17 cellular contexts compared by ENCODE assay signal in the genomic region with DNA sequence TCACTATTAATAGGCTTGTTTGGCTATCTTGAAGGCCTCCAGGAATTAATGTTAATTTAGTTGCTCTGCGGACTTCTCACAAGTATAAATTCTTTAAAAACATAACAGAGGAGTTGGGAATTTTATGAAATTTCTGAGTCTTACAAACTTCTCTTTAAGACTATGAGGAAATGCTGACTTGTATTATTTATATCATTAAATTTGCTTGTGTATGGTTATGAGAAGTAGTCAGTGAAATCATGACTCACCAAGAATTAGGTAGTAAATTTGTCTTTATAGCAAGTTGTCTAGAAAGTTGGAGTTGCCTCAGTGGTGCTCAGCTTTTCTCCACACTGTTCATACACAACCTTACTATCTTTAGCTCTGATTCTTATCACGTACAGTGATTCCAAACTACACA. TPM values are rescaled to one million over a fixed set of nuclear protein-coding genes. Genes with fewer than 3 reads are reported as not detected.
A peak's percentile ranks its signal among the peaks of the same experiment; 100 is the strongest.
DNase-seq lines count a peak whose midpoint lies in the region; ATAC-seq, FAIRE-seq and TF ChIP-seq lines count a peak whose summit lies in the region.
"Had no signal": no experiment of that assay in that cellular context is flagged by ENCODE, and none has a peak within 500 bp of the region (broad histone marks: within the 10 kb centered on the region; RNA-seq: fewer than 3 reads in every experiment).

No MANE protein-coding gene starts in this region.

- H3K4me1 ChIP-seq in HepG2 (ENCODE audit: insufficient read depth, low read length) = no peaks in the 10 kb centered on the region
- no peaks in the 10 kb centered on the region for H3K4me1 ChIP-seq in right lobe of liver
- H3K4me1 ChIP-seq in PC-3 (ENCODE audit: insufficient read depth, low read length) = peaks cover 23% of the 10 kb centered on the region

- no peaks in the 10 kb centered on the region for H3F3A ChIP-seq in PC-3 (ENCODE audit: low read length, unreplicated experiment)

- no peaks in the 10 kb centered on the region for H3K79me2 ChIP-seq in HepG2 (ENCODE audit: insufficient read depth, low read length)
- peaks cover 100% of the 10 kb centered on the region for H3K79me2 ChIP-seq in PC-3 (ENCODE audit: low read length)

- no peak overlapping the region for H3K27ac Mint-ChIP-seq in naive thymus-derived CD8-positive, alpha-beta T cell
- H3K27ac Mint-ChIP-seq: B cell; CD4-positive, alpha-beta T cell had no signal

- BruUV-seq in HepG2 (replicated peaks; lab: Mats Ljungman, UMichigan) = no TSS peak
- BruUV-seq in PC-3 (replicated peaks; lab: Mats Ljungman, UMichigan) = no TSS peak

- no peak overlapping the region for H3K27ac ChIP-seq in HepG2 (ENCODE audit: extremely low read length, insufficient read depth, low read length)
- H3K27ac ChIP-seq in right lobe of liver = no peak overlapping the region
- no peak overlapping the region for H3K27ac ChIP-seq in PC-3 (ENCODE audit: low read length)

- TF ChIP-seq CTCF in HepG2 (CRISPR knock-in tag; IDR thresholded peaks at IDR 0.05) (no peak), right lobe of liver (IDR thresholded peaks at IDR 0.05) (no peak), PC-3 (conservative IDR thresholded peaks at IDR 0.05; ENCODE audit: low read depth, low read length) (no peak), fibroblast of villous mesenchyme (IDR thresholded peaks at IDR 0.05; ENCODE audit: insufficient read depth, low read depth, low read length) (no peak)

- peaks cover 0 to 7% (median 0%) of the 10 kb centered on the region in 4 donors for H3K4me1 Mint-ChIP-seq in naive thymus-derived CD8-positive, alpha-beta T cell

- ATAC-seq in HepG2 = no peak
- ATAC-seq in right lobe of liver = no peak
- ATAC-seq in PC-3 = peak; percentile 53
- no peak for ATAC-seq in naive thymus-derived CD8-positive, alpha-beta T cell
- ATAC-seq in GM18868 (IDR thresholded peaks at IDR 0.05; ENCODE audit: unreplicated experiment) = no peak
- ATAC-seq: HCT116 had no signal

- intact Hi-C loops in HepG2 (cut with micrococcal nuclease; ENCODE audit: unreplicated experiment) = no loop called here
- intact Hi-C loops in right lobe of liver (cut with DNase I) = no loop called here
- intact Hi-C loops in PC-3 (cut with micrococcal nuclease) = no loop called here

- no peaks in the 10 kb centered on the region for H3K27me3 Mint-ChIP-seq in naive thymus-derived CD8-positive, alpha-beta T cell
- H3K27me3 Mint-ChIP-seq: B cell; CD4-positive, alpha-beta T cell had no signal

- H3K27me3 ChIP-seq in HepG2 (ENCODE audit: control insufficient read depth in 1 of 2, insufficient read depth in 2 of 2, low read length in 2 of 2) (no peaks in the 10 kb centered on the region), right lobe of liver (no peaks in the 10 kb centered on the region), PC-3 (ENCODE audit: low read length) (no peaks in the 10 kb centered on the region)

- H3K9me2 ChIP-seq in PC-3 (replicated peaks; ENCODE audit: low read length) = no peaks in the 10 kb centered on the region

- H3K36me3 ChIP-seq in HepG2 (replicated peaks in 1 of 2; ENCODE audit: control insufficient read depth in 1 of 2, insufficient read depth in 2 of 2, low read length in 2 of 2) (peaks cover 4 to 19% of the 10 kb centered on the region in 2 experiments), right lobe of liver (peaks cover 0 to 7% (median 0%) of the 10 kb centered on the region in 4 donors), PC-3 (ENCODE audit: low read depth, low read length) (peaks cover 51% of the 10 kb centered on the region)

- H2AFZ ChIP-seq in HepG2 (ENCODE audit: low read length) (no peak overlapping the region), PC-3 (ENCODE audit: low read length) (no peak overlapping the region)

- no peak for TF ChIP-seq RAD21 in HepG2 (CRISPR knock-in tag; IDR thresholded peaks at IDR 0.05)

- TF ChIP-seq EP300 in HepG2 (IDR thresholded peaks at IDR 0.05; ENCODE audit: low read depth in 2 of 2, low read length in 2 of 2) = no peak
- no peak for TF ChIP-seq EP300 in HepG2 (CRISPR knock-in tag; IDR thresholded peaks at IDR 0.05; ENCODE audit: borderline replicate concordance)

- H3K9me3 Mint-ChIP-seq in naive thymus-derived CD8-positive, alpha-beta T cell = peaks cover 0 to 7% (median 1%) of the 10 kb centered on the region in 9 donors
- H3K9me3 Mint-ChIP-seq: CD4-positive, alpha-beta T cell had no signal

- no peak overlapping the region for H3K4me3 Mint-ChIP-seq in naive thymus-derived CD8-positive, alpha-beta T cell
- H3K4me3 Mint-ChIP-seq: B cell; CD4-positive, alpha-beta T cell had no signal

- H4K20me1 ChIP-seq in HepG2 (ENCODE audit: insufficient read depth, low read length) = no peaks in the 10 kb centered on the region
- H4K20me1 ChIP-seq in PC-3 (ENCODE audit: low read length) = peaks cover 24% of the 10 kb centered on the region; the same call in 1 of the 2 replicates

- H3K9ac ChIP-seq in HepG2 (ENCODE audit: insufficient read depth, low read depth, low read length) (no peak overlapping the region), PC-3 (ENCODE audit: low read length) (no peak overlapping the region)

- no peak for TF ChIP-seq POLR2A in HepG2 (IDR thresholded peaks at IDR 0.05; ENCODE audit: insufficient read depth in 1 of 2, low read depth in 2 of 2, low read length in 2 of 2)
- TF ChIP-seq POLR2A in right lobe of liver (IDR thresholded peaks at IDR 0.05) = no peak

- FAIRE-seq in HepG2 (lab: Jason Lieb, UNC) = no peak
- FAIRE-seq: G401.6, GM12891 had no signal

- H3K9me3 ChIP-seq in HepG2 (ENCODE audit: low read length) (no peaks in the 10 kb centered on the region), right lobe of liver (no peaks in the 10 kb centered on the region), PC-3 (ENCODE audit: low read length) (no peaks in the 10 kb centered on the region)

- no peak overlapping the region for H3K4me2 ChIP-seq in HepG2 (ENCODE audit: low read depth, low read length)
- H3K4me2 ChIP-seq in PC-3 (ENCODE audit: low read length) = no peak overlapping the region

- H3K4me3 ChIP-seq in HepG2 (replicated peaks in 1 of 3; ENCODE audit: insufficient read depth in 1 of 3, low read depth in 2 of 3, low read length in 3 of 3) = no peak overlapping the region
- H3K4me3 ChIP-seq in right lobe of liver = no peak overlapping the region
- no peak overlapping the region for H3K4me3 ChIP-seq in PC-3 (ENCODE audit: low read length)
- no peak overlapping the region for H3K4me3 ChIP-seq in fibroblast of villous mesenchyme (ENCODE audit: low read depth, low read length)

- POLR2A ChIA-PET in HepG2 (lab: Yijun Ruan, JAX) = no interaction called here
- POLR2A ChIA-PET in PC-3 (lab: Charles Lee; ENCODE audit: unreplicated experiment) = no interaction called here
- POLR2A ChIA-PET in naive thymus-derived CD8-positive, alpha-beta T cell (lab: Charles Lee) = no interaction called here

- peaks cover 0 to 20% (median 6%) of the 10 kb centered on the region in 3 donors for H3K36me3 Mint-ChIP-seq in naive thymus-derived CD8-positive, alpha-beta T cell

- DNase-seq in HepG2 (ENCODE audit: low spot score) = no peak
- no peak for DNase-seq in right lobe of liver
- peak; percentile 32 for DNase-seq in PC-3
- peak; percentile 52 for DNase-seq in fibroblast of villous mesenchyme (ENCODE audit: low read depth)
- DNase-seq in naive thymus-derived CD8-positive, alpha-beta T cell = no peak
- no peak for DNase-seq in SW 1271 (lab: John Stamatoyannopoulos, UW)
- DNase-seq: C1 segment of cervical spinal cord; Calu3; CD4-positive, alpha-beta T cell; DMS 273 treated with DMSO at 0.1 percent for 48 hours; GOT3 had no signal

- CTCF ChIA-PET in HepG2 (lab: Yijun Ruan, JAX; ENCODE audit: low intra/inter-chr PET ratio, low total read pairs) = no interaction called here
- CTCF ChIA-PET in PC-3 (lab: Charles Lee) = interaction anchor here (0.5 to 0.6 kb wide), 2 partner anchors 168 to 217 kb away, joined by 3 to 4 read pairs; no protein-coding TSS in a partner anchor

- WGBS in HepG2 (ENCODE audit: low lambda C conversion rate) = 96% methylated on average over 2 of the region's 2 CpGs
- WGBS in right lobe of liver (ENCODE audit: insufficient coverage, low coverage, low lambda C conversion rate, missing lambda C conversion rate) = 88% methylated on average over 2 of the region's 2 CpGs

- in situ Hi-C loops in HepG2 (cut with HindIII; ENCODE audit: extremely low pct_ligation_motif_present, low pct_unique_long_range_greater_than_20kb) = no loop called here

TF ChIP-seq in HepG2, 621 proteins besides CTCF, POLR2A, EP300 and RAD21 (continues in another document):
- peak; percentile 55 to 66; a peak in 3 of 4 replicates for TF ChIP-seq MAFK (conservative IDR thresholded peaks at IDR 0.05 in 1 of 2, IDR thresholded peaks at IDR 0.05 in 1 of 2; ENCODE audit: low read length in 2 of 2)
- TF ChIP-seq BORCS8-MEF2B (CRISPR knock-in tag; IDR thresholded peaks at IDR 0.05) = no peak
- TF ChIP-seq MED13 (CRISPR knock-in tag; IDR thresholded peaks at IDR 0.05) = no peak
- TF ChIP-seq ZNF629 (CRISPR knock-in tag; conservative IDR thresholded peaks at IDR 0.05) = no peak

RNA-seq across cellular contexts. Expression of gene PHLDB2, which starts 26.5 kb away (rescaled TPM):
- 21.5 and 23.6 TPM in 2 replicates for total RNA-seq in HepG2 (2016; rRNA removed; fragmentation: Illumina TruSeq; extraction: Trizol)
- 6.9 and 8.0 TPM in 2 replicates for total RNA-seq in HepG2 (2016; cell fraction: cytosol; rRNA removed; fragmentation: Illumina TruSeq; extraction: Trizol; ENCODE audit: low read depth)
- 21.0 and 22.1 TPM in 2 replicates for total RNA-seq in HepG2 (2016; cell fraction: insoluble cytoplasmic fraction; rRNA removed; fragmentation: Illumina TruSeq; extraction: Trizol)
- 7.5 and 8.6 TPM in 2 replicates for total RNA-seq in HepG2 (2016; cell fraction: membrane; rRNA removed; fragmentation: Illumina TruSeq; extraction: Trizol)
- total RNA-seq in HepG2 (2016; cell fraction: nucleus; rRNA removed; fragmentation: Illumina TruSeq; extraction: Trizol) = 47.1 and 49.2 TPM in 2 replicates
- polyA plus RNA-seq in HepG2 (2011; rRNA removed) = 8.4 and 8.7 TPM in 2 replicates
- 4.0 and 4.6 TPM in 2 replicates for polyA plus RNA-seq in HepG2 (2011; cell fraction: cytosol; rRNA removed)
- polyA plus RNA-seq in HepG2 (2011; cell fraction: nucleus; rRNA removed) = 16.3 and 16.8 TPM in 2 replicates
- 8.4 and 12.0 TPM in 2 replicates for polyA plus RNA-seq in HepG2 (2012)
- 0.75 and 0.92 TPM in 2 replicates for polyA plus RNA-seq in HepG2 (2016; cell fraction: cytosol; fragmentation: Illumina TruSeq; extraction: Trizol; ENCODE audit: low read depth)
- polyA plus RNA-seq in HepG2 (2016; cell fraction: insoluble cytoplasmic fraction; fragmentation: Illumina TruSeq; extraction: Trizol; ENCODE audit: low read depth) = 17.4 and 18.0 TPM in 2 replicates
- polyA plus RNA-seq in HepG2 (2016; cell fraction: membrane; fragmentation: Illumina TruSeq; extraction: Trizol; ENCODE audit: low read depth) = 2.9 and 3.1 TPM in 2 replicates
- polyA plus RNA-seq in HepG2 (2016; cell fraction: nucleus; fragmentation: Illumina TruSeq; extraction: Trizol; ENCODE audit: insufficient read depth, low read depth) = 34.5 and 36.8 TPM in 2 replicates
- 27.7 and 69.1 TPM in 2 replicates for polyA minus RNA-seq in HepG2 (2011; rRNA and poly(A)+ RNA removed; ENCODE audit: low replicate concordance)
- polyA minus RNA-seq in HepG2 (2011; cell fraction: cytosol; rRNA and poly(A)+ RNA removed) = 12.6 and 13.0 TPM in 2 replicates
- 99.5 and 104 TPM in 2 replicates for polyA minus RNA-seq in HepG2 (2011; cell fraction: nucleus; rRNA and poly(A)+ RNA removed)
- total RNA-seq in right lobe of liver = 10 to 100 TPM; 21.9 to 40.6 (median 31.2) TPM
- 90.1 and 104 TPM in 2 replicates for total RNA-seq in PC-3 (2014; rRNA removed)
- total RNA-seq in fibroblast of villous mesenchyme = 82.1 and 111 TPM in 2 replicates
- 1 to 10 TPM; 2.1 to 3.0 TPM for total RNA-seq in naive thymus-derived CD8-positive, alpha-beta T cell
- 1 to 10 TPM in 1 of 3 donors, under 1 TPM in 2; 0.46 to 4.6 (median 0.53) TPM for polyA plus RNA-seq in naive thymus-derived CD8-positive, alpha-beta T cell
- total RNA-seq: HT-29 had no signal

Comparison
In these comparisons a context has a peak if more than half of its experiments do, and no peak if none do; other contexts are left out.
1. DNase-seq: peak in PC-3 (single experiment) and fibroblast of villous mesenchyme (single experiment); none in HepG2 (single experiment), right lobe of liver (0 of 3), naive thymus-derived CD8-positive, alpha-beta T cell (0 of 10) and SW 1271 (0 of 2).